25 cellular contexts compared by ENCODE assay signal in genomic region chr1:183483224-183483623, GRCh38.
"Had no signal": no experiment of that assay in that cellular context is flagged by ENCODE, and none has a peak within 500 bp of the region (broad histone marks: within the 10 kb centered on the region; RNA-seq: fewer than 3 reads in every experiment).

No MANE protein-coding gene starts in this region.

- H3K36me3 ChIP-seq: brain microvascular endothelial cell, cardiac muscle cell, WERI-Rb-1 had no signal

- H3K27ac ChIP-seq: brain microvascular endothelial cell, cardiac muscle cell, WERI-Rb-1 had no signal

- DNase-seq: activated CD4-positive, alpha-beta T cell treated with anti-CD3 and anti-CD28 coated beads for 4 hours; activated CD8-positive, alpha-beta memory T cell treated with anti-CD3 and anti-CD28 coated beads, Interleukin-2, amount 50 U/mL, for 4 hours; activated CD8-positive, alpha-beta T cell treated with anti-CD3 and anti-CD28 coated beads for 36 hours; activated gamma-delta T cell treated with Interleukin-2 at 50 U/mL for 16 hours; activated naive CD4-positive, alpha-beta T cell treated with anti-CD3 and anti-CD28 coated beads, Interleukin-2, amount 10 ng/mL, durations not matched to agents 7 days and 5 days; activated naive CD8-positive, alpha-beta T cell treated with anti-CD3 and anti-CD28 coated beads for 36 hours; activated T-cell treated with anti-CD3 and anti-CD28 coated beads, Interleukin-2, amount 50 U/mL, for 72 hours; brain microvascular endothelial cell; KG1; MG63; MV-4-11; NCI-H1092 treated with DMSO at 0.1 percent for 48 hours; NCI-H1436 treated with DMSO at 0.1 percent for 48 hours; NCI-H187; NCI-H2081; NCI-H2227 treated with DMSO at 0.1 percent for 48 hours; NCI-H446 treated with DMSO at 0.1 percent for 48 hours; NCI-H524 treated with DMSO at 0.1 percent for 48 hours; NCI-H774; NK-92 treated with Interleukin-12 subunit alpha and Interleukin-12 subunit beta, amount 100 ng/mL, for 24 hours; SHP77; T-helper 1 cell; WERI-Rb-1 had no signal

- H3K27me3 ChIP-seq: brain microvascular endothelial cell, cardiac muscle cell, MG63 had no signal

- H3K27ac Mint-ChIP-seq: activated CD8-positive, alpha-beta T cell treated with anti-CD3 and anti-CD28 coated beads for 36 hours; activated naive CD4-positive, alpha-beta T cell treated with anti-CD3 and anti-CD28 coated beads, Interleukin-2, amount 10 ng/mL, durations not matched to agents 7 days and 5 days; activated naive CD8-positive, alpha-beta T cell treated with anti-CD3 and anti-CD28 coated beads for 36 hours; activated T-cell treated with anti-CD3 and anti-CD28 coated beads, Interleukin-2, amount 50 U/mL, for 72 hours; activated T-helper 2 cell treated with anti-CD3 and anti-CD28 coated beads, Interferon-gamma antibody, Interleukin-2, Interleukin-4, amounts not matched to agents 10 μg/mL and 5 μg/mL and 100 μg/mL, durations not matched to agents 14 hours and 24 hours and 36 hours had no signal

- H3K9me3 Mint-ChIP-seq: activated CD8-positive, alpha-beta T cell treated with anti-CD3 and anti-CD28 coated beads for 36 hours; activated naive CD4-positive, alpha-beta T cell treated with anti-CD3 and anti-CD28 coated beads, Interleukin-2, amount 10 ng/mL, durations not matched to agents 7 days and 5 days; activated naive CD8-positive, alpha-beta T cell treated with anti-CD3 and anti-CD28 coated beads for 36 hours; activated T-cell treated with anti-CD3 and anti-CD28 coated beads, Interleukin-2, amount 50 U/mL, for 72 hours; activated T-helper 2 cell treated with anti-CD3 and anti-CD28 coated beads, Interferon-gamma antibody, Interleukin-2, Interleukin-4, amounts not matched to agents 10 μg/mL and 5 μg/mL and 100 μg/mL, durations not matched to agents 14 hours and 24 hours and 36 hours had no signal

- H3K4me3 ChIP-seq: cardiac muscle cell, MG63 had no signal

- H3K9me3 ChIP-seq: MG63 had no signal

- H3K4me3 Mint-ChIP-seq: activated CD8-positive, alpha-beta T cell treated with anti-CD3 and anti-CD28 coated beads for 36 hours; activated naive CD4-positive, alpha-beta T cell treated with anti-CD3 and anti-CD28 coated beads, Interleukin-2, amount 10 ng/mL, durations not matched to agents 7 days and 5 days; activated naive CD8-positive, alpha-beta T cell treated with anti-CD3 and anti-CD28 coated beads for 36 hours; activated T-cell treated with anti-CD3 and anti-CD28 coated beads, Interleukin-2, amount 50 U/mL, for 72 hours had no signal

- H3K27me3 Mint-ChIP-seq: activated CD8-positive, alpha-beta T cell treated with anti-CD3 and anti-CD28 coated beads for 36 hours; activated naive CD4-positive, alpha-beta T cell treated with anti-CD3 and anti-CD28 coated beads, Interleukin-2, amount 10 ng/mL, durations not matched to agents 7 days and 5 days; activated naive CD8-positive, alpha-beta T cell treated with anti-CD3 and anti-CD28 coated beads for 36 hours had no signal
